Comparison of ENCODE assay signal across 12 cellular contexts in genomic region chr2:201984800-201985525, GRCh38. TPM values are rescaled to one million over a fixed set of nuclear protein-coding genes. Genes with fewer than 3 reads are reported as not detected.
DNase-seq lines count a peak whose midpoint lies in the region; ATAC-seq and TF ChIP-seq lines count a peak whose summit lies in the region.
"Had no signal": no experiment of that assay in that cellular context is flagged by ENCODE, and none has a peak within 500 bp of the region (broad histone marks: within the 10 kb centered on the region; RNA-seq: fewer than 3 reads in every experiment).

No MANE protein-coding gene starts in this region.

- H3K27me3 ChIP-seq in SK-N-SH (ENCODE audit: insufficient read depth) (no peaks in the 10 kb centered on the region), hepatocyte (no peaks in the 10 kb centered on the region)

- peak; percentile 28 for TF ChIP-seq RAD21 in SK-N-SH (IDR thresholded peaks at IDR 0.05; ENCODE audit: low read length)

- TF ChIP-seq EP300 in SK-N-SH (IDR thresholded peaks at IDR 0.05; ENCODE audit: borderline replicate concordance in 1 of 2, low read depth in 1 of 2, low read length in 1 of 2), result no peak

- H3K27ac ChIP-seq in SK-N-SH (ENCODE audit: low read depth in 2 of 2, low read length in 1 of 2) (peak overlapping the region in 1 of 2 experiments; percentile 68; a peak in 2 of 4 replicates), hepatocyte (peak overlapping the region; percentile 51), substantia nigra (ENCODE audit: low read depth, low read length, poor library complexity, severe bottlenecking) (no peak overlapping the region)
- H3K27ac ChIP-seq: A549 had no signal

- H3K36me3 ChIP-seq in SK-N-SH (replicated peaks in 1 of 2; ENCODE audit: control insufficient read depth in 1 of 2, insufficient read depth in 2 of 2, low read length in 1 of 2), result no peaks in the 10 kb centered on the region
- H3K36me3 ChIP-seq in hepatocyte (replicated peaks; ENCODE audit: insufficient read depth, low read depth), result no peaks in the 10 kb centered on the region

- H3K79me2 ChIP-seq in SK-N-SH (ENCODE audit: insufficient read depth) (no peaks in the 10 kb centered on the region), hepatocyte (no peaks in the 10 kb centered on the region)

- TF ChIP-seq CTCF in SK-N-SH (IDR thresholded peaks at IDR 0.05), result no peak
- no peak for TF ChIP-seq CTCF in hepatocyte (IDR thresholded peaks at IDR 0.05; ENCODE audit: poor library complexity)

- H2AFZ ChIP-seq in SK-N-SH (ENCODE audit: low read depth) (no peak overlapping the region), hepatocyte (no peak overlapping the region)

- POLR2A ChIA-PET in SK-N-SH (lab: Yijun Ruan, JAX), result no interaction called here

- WGBS in SK-N-SH (ENCODE audit: low lambda C conversion rate), result 86% methylated on average over 8 of the region's 12 CpGs
- 86% methylated on average over 12 of the region's 12 CpGs for WGBS in hepatocyte (ENCODE audit: low lambda C conversion rate, missing lambda C conversion rate)

- ATAC-seq in GM19455 (IDR thresholded peaks at IDR 0.05; ENCODE audit: unreplicated experiment), result no peak
- ATAC-seq: A549 had no signal

- no peaks in the 10 kb centered on the region for H3K9me2 ChIP-seq in SK-N-SH
- no peaks in the 10 kb centered on the region for H3K9me2 ChIP-seq in hepatocyte (replicated peaks; ENCODE audit: insufficient read depth)

- peak; percentile 45 for DNase-seq in NCI-H2171 treated with DMSO at 0.1 percent for 48 hours (lab: John Stamatoyannopoulos, UW)
- no peak for DNase-seq in NCI-H2171 (lab: John Stamatoyannopoulos, UW)
- peak; percentile 51 for DNase-seq in SK-N-SH
- no peak for DNase-seq in hepatocyte (ENCODE audit: low spot score)
- DNase-seq in substantia nigra (lab: John Stamatoyannopoulos, UW), result peak in 48 of 49 donors; percentile 18 to 94 (median 81)
- no peak for DNase-seq in kidney glomerular epithelial cell (lab: John Stamatoyannopoulos, UW)
- DNase-seq in CD1c-positive myeloid dendritic cell (ENCODE audit: extremely low spot score), result no peak
- DNase-seq: activated gamma-delta T cell, H7, SW 1271 had no signal

- no peak overlapping the region for H3K9ac ChIP-seq in SK-N-SH

- CTCF ChIA-PET in SK-N-SH (lab: Yijun Ruan, JAX), result interaction anchor here (0.6 to 3.4 kb wide), 2 partner anchors 125 to 700 kb away, joined by 3 to 13 read pairs; no protein-coding TSS in a partner anchor

- H3K9me3 ChIP-seq in SK-N-SH (no peaks in the 10 kb centered on the region), hepatocyte (ENCODE audit: low read depth) (no peaks in the 10 kb centered on the region)
- H3K9me3 ChIP-seq: A549 had no signal

- H3K4me2 ChIP-seq in SK-N-SH, result no peak overlapping the region
- no peak overlapping the region for H3K4me2 ChIP-seq in hepatocyte
- H3K4me2 ChIP-seq: A549 had no signal

- H3F3A ChIP-seq in SK-N-SH (replicated peaks; ENCODE audit: insufficient read depth), result no peaks in the 10 kb centered on the region

- no peak overlapping the region for H3K4me3 ChIP-seq in SK-N-SH (ENCODE audit: low read depth in 2 of 2, low read length in 1 of 2)
- H3K4me3 ChIP-seq in hepatocyte, result no peak overlapping the region
- H3K4me3 ChIP-seq: A549 had no signal

- H4K20me1 ChIP-seq in SK-N-SH (ENCODE audit: insufficient read depth), result no peaks in the 10 kb centered on the region
- no peaks in the 10 kb centered on the region for H4K20me1 ChIP-seq in hepatocyte (ENCODE audit: insufficient read depth, poor library complexity, severe bottlenecking)

- H3K4me1 ChIP-seq in SK-N-SH (ENCODE audit: control insufficient read depth in 1 of 2, insufficient read depth in 2 of 2, low read depth in 1 of 2, low read length in 1 of 2), result peaks cover 0 to 36% of the 10 kb centered on the region in 2 experiments; a peak in 1 of 4 replicates
- peaks cover 3% of the 10 kb centered on the region for H3K4me1 ChIP-seq in hepatocyte (ENCODE audit: insufficient read depth)
- H3K4me1 ChIP-seq: A549 had no signal

TF ChIP-seq in SK-N-SH, 30 proteins besides CTCF, POLR2A, EP300 and RAD21:
- TF ChIP-seq RXRA (IDR thresholded peaks at IDR 0.05; ENCODE audit: borderline replicate concordance, low read depth) (no peak), NFIC (IDR thresholded peaks at IDR 0.05; ENCODE audit: borderline replicate concordance) (peak; percentile 51; the same call in 1 of the 2 replicates), PBX3 (IDR thresholded peaks at IDR 0.05) (peak; percentile 51)

RNA-seq across cellular contexts. Expression of gene FZD7, which starts 48.7 kb away (rescaled TPM):
- polyA plus RNA-seq in SK-N-SH (2012; rRNA removed), result 16.1 and 19.7 TPM in 2 replicates
- 17.1 and 21.4 TPM in 2 replicates for polyA plus RNA-seq in SK-N-SH (2012; cell fraction: cytosol; rRNA removed)
- polyA plus RNA-seq in SK-N-SH (2012; cell fraction: nucleus; rRNA removed), result 12.2 and 15.3 TPM in 2 replicates
- 28.3 and 31.2 TPM in 2 replicates for total RNA-seq in hepatocyte
- polyA plus RNA-seq in hepatocyte, result 13.4 and 15.4 TPM in 2 replicates

Comparison
In these comparisons a context has a peak if more than half of its experiments do, and no peak if none do; other contexts are left out.
1. DNase-seq: peak in NCI-H2171 treated with DMSO at 0.1 percent for 48 hours (single experiment), SK-N-SH (single experiment) and substantia nigra (48 of 49); none in NCI-H2171 (single experiment), hepatocyte (single experiment), kidney glomerular epithelial cell (single experiment) and CD1c-positive myeloid dendritic cell (single experiment).